Comparison of ENCODE assay signal across 8 cellular contexts in genomic region chr1:1305300-1306069, GRCh38.
DNase-seq lines count a peak whose midpoint lies in the region; ATAC-seq and TF ChIP-seq lines count a peak whose summit lies in the region.

No MANE protein-coding gene starts in this region.

- H3K27me3 Mint-ChIP-seq in dendritic cell treated with granulocyte-macrophage colony-stimulating factor and Interleukin-4, amounts not matched to agents 40 ng/mL and 50 ng/mL, for 4 days, result no peaks in the 10 kb centered on the region
- H3K27me3 Mint-ChIP-seq in memory B cell, result no peaks in the 10 kb centered on the region

- peak; percentile 52 for ATAC-seq in memory B cell (ENCODE audit: low read depth)

- DNase-seq in NB4 (ENCODE audit: low read depth) (peak; percentile 89), memory B cell (ENCODE audit: low spot score in 2 of 2) (peak; percentile 73 to 76), NCI-H2107 treated with DMSO at 0.1 percent for 48 hours (lab: John Stamatoyannopoulos, UW; ENCODE audit: unreplicated experiment) (no peak), COLO829 (ENCODE audit: low spot score) (no peak)
- peak; percentile 70 for DNase-seq in activated CD4-positive, alpha-beta T cell treated with anti-CD3 and anti-CD28 coated beads for 48 hours
- peak; percentile 82 for DNase-seq in stimulated activated CD8-positive, alpha-beta memory T cell treated with anti-CD3 and anti-CD28 coated beads, Interleukin-4, amount 100 ng/mL, for 48 hours

- TF ChIP-seq CTCF in NB4 (IDR thresholded peaks at IDR 0.05; ENCODE audit: low read depth, low read length), result peak; percentile 24

- peak overlapping the region; percentile 89 for H3K4me3 Mint-ChIP-seq in dendritic cell treated with granulocyte-macrophage colony-stimulating factor and Interleukin-4, amounts not matched to agents 40 ng/mL and 50 ng/mL, for 4 days
- peak overlapping the region; percentile 84 for H3K4me3 Mint-ChIP-seq in memory B cell

- H3K36me3 Mint-ChIP-seq in dendritic cell treated with granulocyte-macrophage colony-stimulating factor and Interleukin-4, amounts not matched to agents 40 ng/mL and 50 ng/mL, for 4 days (ENCODE audit: low read depth), result peaks cover 19% of the 10 kb centered on the region
- H3K36me3 Mint-ChIP-seq in memory B cell, result no peaks in the 10 kb centered on the region

- no peaks in the 10 kb centered on the region for H3K9me3 Mint-ChIP-seq in dendritic cell treated with granulocyte-macrophage colony-stimulating factor and Interleukin-4, amounts not matched to agents 40 ng/mL and 50 ng/mL, for 4 days
- no peaks in the 10 kb centered on the region for H3K9me3 Mint-ChIP-seq in memory B cell

- H3K4me3 ChIP-seq in NB4 (ENCODE audit: low read depth, low read length), result peak overlapping the region; percentile 58

- intact Hi-C loops in dendritic cell treated with granulocyte-macrophage colony-stimulating factor and Interleukin-4, amounts not matched to agents 40 ng/mL and 50 ng/mL, for 4 days (cut with micrococcal nuclease), result no loop called here

- TF ChIP-seq POLR2A in GM10847 (IDR thresholded peaks at IDR 0.05; ENCODE audit: extremely low read depth, insufficient read length) (peak; percentile 13), NB4 (IDR thresholded peaks at IDR 0.05; ENCODE audit: extremely low read depth, insufficient read length) (no peak)

- peaks cover 48% of the 10 kb centered on the region for H3K4me1 Mint-ChIP-seq in dendritic cell treated with granulocyte-macrophage colony-stimulating factor and Interleukin-4, amounts not matched to agents 40 ng/mL and 50 ng/mL, for 4 days (ENCODE audit: low read depth)
- peaks cover 21% of the 10 kb centered on the region for H3K4me1 Mint-ChIP-seq in memory B cell

- peak overlapping the region; percentile 78 for H3K27ac Mint-ChIP-seq in dendritic cell treated with granulocyte-macrophage colony-stimulating factor and Interleukin-4, amounts not matched to agents 40 ng/mL and 50 ng/mL, for 4 days
- peak overlapping the region; percentile 75 for H3K27ac Mint-ChIP-seq in memory B cell

Comparison
In these comparisons a context has a peak if more than half of its experiments do, and no peak if none do; other contexts are left out.
1. DNase-seq: peak in NB4 (single experiment), activated CD4-positive, alpha-beta T cell treated with anti-CD3 and anti-CD28 coated beads for 48 hours (single experiment), memory B cell (2 of 2) and stimulated activated CD8-positive, alpha-beta memory T cell treated with anti-CD3 and anti-CD28 coated beads, Interleukin-4, amount 100 ng/mL, for 48 hours (single experiment); none in NCI-H2107 treated with DMSO at 0.1 percent for 48 hours (single experiment) and COLO829 (single experiment).